1 cellular context compared by ENCODE assay signal in genomic region chr3:177579419-177579818, GRCh38.
TF ChIP-seq lines count a peak whose summit lies in the region.

No MANE protein-coding gene starts in this region.

TF ChIP-seq in GM23338, 12 proteins besides CTCF, POLR2A, EP300 and RAD21 (continued from another document):
- no peak for TF ChIP-seq ZNF462 (CRISPR knock-in tag; IDR thresholded peaks at IDR 0.05)
